Comparison of ENCODE assay signal across 11 cellular contexts in the genomic region with DNA sequence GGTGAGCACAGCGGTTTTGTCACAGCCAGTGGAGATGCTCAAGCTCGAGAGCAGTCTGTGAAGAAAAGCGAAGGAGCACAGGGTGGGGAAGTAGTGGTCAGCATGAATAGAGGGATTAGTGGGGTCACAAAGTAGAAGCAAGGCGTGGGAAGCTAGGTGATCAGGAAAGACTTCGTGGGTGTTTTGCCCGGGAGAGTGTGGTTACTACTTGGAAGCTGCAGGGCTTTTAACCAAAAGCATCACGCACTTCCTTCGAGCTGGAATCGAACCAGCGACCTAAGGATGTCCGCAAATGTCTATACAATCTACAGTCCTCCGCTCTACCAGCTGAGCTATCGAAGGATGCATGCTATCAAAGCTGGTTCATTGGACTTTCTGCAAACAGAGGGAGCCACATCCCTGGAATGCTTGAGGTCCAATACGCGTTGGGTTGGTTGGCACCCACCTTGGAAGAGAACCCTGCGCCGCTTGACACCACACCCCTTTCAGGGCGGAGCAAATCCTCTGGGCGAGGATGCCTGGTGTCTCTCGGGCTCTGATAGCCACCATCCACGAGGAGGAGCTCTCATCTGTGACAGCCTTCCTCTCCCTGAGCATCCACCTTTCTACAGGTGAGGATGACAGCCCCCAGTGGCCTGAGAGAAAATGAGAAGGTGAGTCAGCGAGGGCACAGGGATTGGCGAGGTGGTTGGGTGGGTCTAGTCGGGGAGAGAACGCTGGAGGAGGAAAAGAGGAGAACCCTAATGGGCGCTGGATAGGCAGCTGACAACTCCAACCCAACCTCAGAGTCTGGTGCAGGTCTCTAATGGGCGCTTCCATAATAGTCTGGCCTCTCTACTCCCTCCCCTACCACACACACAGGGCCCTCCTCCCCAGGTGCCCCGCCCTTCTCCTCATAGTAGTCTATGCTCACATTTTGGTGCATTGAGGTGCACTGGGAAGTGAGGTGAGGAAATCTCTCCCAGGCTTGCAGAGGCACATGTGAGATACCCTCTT. TPM values are rescaled to one million over a fixed set of nuclear protein-coding genes. Genes with fewer than 3 reads are reported as not detected.
A peak's percentile ranks its signal among the peaks of the same experiment; 100 is the strongest.
DNase-seq lines count a peak whose midpoint lies in the region; ATAC-seq, FAIRE-seq and TF ChIP-seq lines count a peak whose summit lies in the region.
"Had no signal": no experiment of that assay in that cellular context is flagged by ENCODE, and none has a peak within 500 bp of the region (broad histone marks: within the 10 kb centered on the region; RNA-seq: fewer than 3 reads in every experiment).

No MANE protein-coding gene starts in this region.

- no peaks in the 10 kb centered on the region for H3K9me3 ChIP-seq in right lobe of liver

- no peaks in the 10 kb centered on the region for H3K4me1 ChIP-seq in right lobe of liver

- H3K36me3 ChIP-seq in right lobe of liver: no peaks in the 10 kb centered on the region

- DNase-seq in HuH-7.5 (ENCODE audit: low spot score): peak; percentile 50
- peak; percentile 36 for DNase-seq in activated naive CD4-positive, alpha-beta T cell treated with anti-CD3 and anti-CD28 coated beads, Interleukin-2, amount 50 U/mL, for 16 hours
- DNase-seq in right lobe of liver: no peak
- DNase-seq in GM12892 (ENCODE audit: insufficient read length): no peak
- no peak for DNase-seq in cerebellar nuclear complex (lab: John Stamatoyannopoulos, UW)
- DNase-seq in NCI-H2029 (lab: John Stamatoyannopoulos, UW): no peak
- DNase-seq: NCI-H1436 had no signal

- WGBS in right lobe of liver (ENCODE audit: insufficient coverage, low coverage, low lambda C conversion rate, missing lambda C conversion rate): 30% methylated on average over 15 of the region's 28 CpGs

- H3K27ac ChIP-seq in right lobe of liver: no peak overlapping the region

- no peak overlapping the region for H3K4me3 ChIP-seq in right lobe of liver

- intact Hi-C loops in right lobe of liver (cut with DNase I): no loop called here

- H3K27me3 ChIP-seq in right lobe of liver: peaks cover 0 to 14% of the 10 kb centered on the region in 2 donors

- ATAC-seq in right lobe of liver (peak; percentile 63 to 83 (median 71)), GM18861 (IDR thresholded peaks at IDR 0.05; ENCODE audit: unreplicated experiment) (no peak)

- peak; percentile 87 for FAIRE-seq in G401.6 (lab: Jason Lieb, UNC)
- FAIRE-seq in GM12892 (lab: Jason Lieb, UNC): no peak
- FAIRE-seq: islet of Langerhans had no signal

- TF ChIP-seq CTCF in right lobe of liver (IDR thresholded peaks at IDR 0.05): peak; percentile 4 to 34 (median 30)

- TF ChIP-seq POLR2A in right lobe of liver (IDR thresholded peaks at IDR 0.05) (no peak), GM12892 (IDR thresholded peaks at IDR 0.05; ENCODE audit: low read depth, low read length) (no peak)

RNA-seq across cellular contexts. Expression of gene OR6S1, which starts 16.0 kb away (rescaled TPM):
- total RNA-seq in right lobe of liver: not detected
- polyA plus RNA-seq in GM12892 (2012; ENCODE audit: missing spikeins): not detected
- total RNA-seq: activated T-helper 2 cell treated with anti-CD3 and anti-CD28 coated beads, Interferon-gamma antibody, Interleukin-2, Interleukin-4, amounts not matched to agents 10 μg/mL and 5 μg/mL and 100 μg/mL, durations not matched to agents 14 hours and 24 hours and 36 hours had no signal

RNA-seq across cellular contexts. Expression of gene RNASE4, which starts 26.8 kb away (rescaled TPM):
- total RNA-seq in right lobe of liver: 100 to 1,000 TPM; 129 to 175 (median 151) TPM
- polyA plus RNA-seq in GM12892 (2012; ENCODE audit: missing spikeins): 1.8 TPM

RNA-seq across cellular contexts. Expression of gene ANG, which starts 31.1 kb away (rescaled TPM):
- total RNA-seq in right lobe of liver: 1,000 to 10,000 TPM in 1 of 6 experiments, 100 to 1,000 TPM in 5; 361 to 1,830 (median 780) TPM
- polyA plus RNA-seq in GM12892 (2012; ENCODE audit: missing spikeins): 1.2 TPM

Comparison
In these comparisons a context has a peak if more than half of its experiments do, and no peak if none do; other contexts are left out.
1. DNase-seq: peak in HuH-7.5 (single experiment) and activated naive CD4-positive, alpha-beta T cell treated with anti-CD3 and anti-CD28 coated beads, Interleukin-2, amount 50 U/mL, for 16 hours (single experiment); none in right lobe of liver (0 of 3), GM12892 (single experiment), cerebellar nuclear complex (0 of 2) and NCI-H2029 (single experiment).